1 cellular context compared by ENCODE assay signal in the genomic region with DNA sequence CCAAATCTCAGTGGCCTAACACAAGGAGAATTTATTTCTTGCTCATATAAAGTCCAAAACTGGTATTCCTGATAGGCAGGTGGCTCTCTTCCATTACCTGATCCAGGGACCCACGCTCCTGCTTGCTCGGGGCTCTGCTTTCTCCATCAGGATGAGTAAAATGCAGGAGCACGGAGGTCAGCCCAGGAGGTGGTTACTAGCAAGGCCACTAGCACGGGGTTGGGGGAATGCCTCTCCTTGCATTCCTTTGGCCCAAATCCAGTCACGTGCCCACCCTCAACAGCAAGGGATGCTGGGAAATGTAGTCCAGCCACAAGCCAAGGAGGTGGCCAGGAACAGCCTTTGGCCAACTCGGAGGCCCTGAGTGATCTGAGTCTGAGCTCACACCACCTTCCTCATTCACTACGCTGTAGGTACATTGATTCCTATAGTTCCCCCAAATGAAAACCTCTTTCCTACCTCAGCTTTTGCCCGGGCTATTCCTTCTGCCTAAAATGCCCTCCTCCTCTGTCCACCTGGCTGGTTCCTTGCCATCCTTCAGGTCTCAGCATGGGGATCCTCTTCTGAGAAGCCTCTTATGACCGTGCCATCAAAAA.
TF ChIP-seq lines count a peak whose summit lies in the region.

No MANE protein-coding gene starts in this region.

TF ChIP-seq in HepG2, 621 proteins besides CTCF, POLR2A, EP300 and RAD21 (continued from another document and continues in another):
- TF ChIP-seq, protein P1, sequence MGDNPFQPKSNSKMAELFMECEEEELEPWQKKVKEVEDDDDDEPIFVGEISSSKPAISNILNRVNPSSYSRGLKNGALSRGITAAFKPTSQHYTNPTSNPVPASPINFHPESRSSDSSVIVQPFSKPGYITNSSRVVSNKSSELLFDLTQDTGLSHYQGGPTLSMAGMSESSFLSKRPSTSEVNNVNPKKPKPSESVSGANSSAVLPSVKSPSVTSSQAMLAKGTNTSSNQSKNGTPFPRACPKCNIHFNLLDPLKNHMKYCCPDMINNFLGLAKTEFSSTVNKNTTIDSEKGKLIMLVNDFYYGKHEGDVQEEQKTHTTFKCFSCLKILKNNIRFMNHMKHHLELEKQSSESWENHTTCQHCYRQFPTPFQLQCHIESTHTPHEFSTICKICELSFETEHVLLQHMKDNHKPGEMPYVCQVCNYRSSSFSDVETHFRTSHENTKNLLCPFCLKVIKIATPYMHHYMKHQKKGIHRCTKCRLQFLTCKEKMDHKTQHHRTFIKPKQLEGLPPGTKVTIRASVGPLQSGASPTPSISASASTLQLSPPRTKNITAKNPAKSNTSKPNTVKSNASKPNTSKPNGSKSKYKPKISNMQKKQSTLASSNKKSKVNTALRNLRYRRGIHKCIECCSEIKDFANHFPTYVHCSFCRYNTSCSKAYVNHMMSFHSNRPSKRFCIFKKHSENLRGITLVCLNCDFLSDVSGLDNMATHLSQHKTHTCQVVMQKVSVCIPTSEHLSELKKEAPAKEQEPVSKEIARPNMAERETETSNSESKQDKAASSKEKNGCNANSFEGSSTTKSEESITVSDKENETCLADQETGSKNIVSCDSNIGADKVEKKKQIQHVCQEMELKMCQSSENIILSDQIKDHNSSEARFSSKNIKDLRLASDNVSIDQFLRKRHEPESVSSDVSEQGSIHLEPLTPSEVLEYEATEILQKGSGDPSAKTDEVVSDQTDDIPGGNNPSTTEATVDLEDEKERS (CRISPR knock-in tag; IDR thresholded peaks at IDR 0.05) = no peak
- TF ChIP-seq ZNF414 (CRISPR knock-in tag; IDR thresholded peaks at IDR 0.05) = no peak
- TF ChIP-seq PAXIP1 (CRISPR knock-in tag; conservative IDR thresholded peaks at IDR 0.05) = no peak
- TF ChIP-seq ZNF614 (CRISPR knock-in tag; IDR thresholded peaks at IDR 0.05; ENCODE audit: borderline replicate concordance) = peak; percentile 35; the same call in 1 of the 2 replicates
- TF ChIP-seq, protein P2, sequence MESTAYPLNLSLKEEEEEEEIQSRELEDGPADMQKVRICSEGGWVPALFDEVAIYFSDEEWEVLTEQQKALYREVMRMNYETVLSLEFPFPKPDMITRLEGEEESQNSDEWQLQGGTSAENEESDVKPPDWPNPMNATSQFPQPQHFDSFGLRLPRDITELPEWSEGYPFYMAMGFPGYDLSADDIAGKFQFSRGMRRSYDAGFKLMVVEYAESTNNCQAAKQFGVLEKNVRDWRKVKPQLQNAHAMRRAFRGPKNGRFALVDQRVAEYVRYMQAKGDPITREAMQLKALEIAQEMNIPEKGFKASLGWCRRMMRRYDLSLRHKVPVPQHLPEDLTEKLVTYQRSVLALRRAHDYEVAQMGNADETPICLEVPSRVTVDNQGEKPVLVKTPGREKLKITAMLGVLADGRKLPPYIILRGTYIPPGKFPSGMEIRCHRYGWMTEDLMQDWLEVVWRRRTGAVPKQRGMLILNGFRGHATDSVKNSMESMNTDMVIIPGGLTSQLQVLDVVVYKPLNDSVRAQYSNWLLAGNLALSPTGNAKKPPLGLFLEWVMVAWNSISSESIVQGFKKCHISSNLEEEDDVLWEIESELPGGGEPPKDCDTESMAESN (CRISPR knock-in tag; conservative IDR thresholded peaks at IDR 0.05) = no peak
- peak; percentile 72; the same call in 1 of the 2 replicates for TF ChIP-seq ZNF619 (CRISPR knock-in tag; IDR thresholded peaks at IDR 0.05)
- no peak for TF ChIP-seq ZNF18 (CRISPR knock-in tag; IDR thresholded peaks at IDR 0.05; ENCODE audit: insufficient replicate concordance)
- TF ChIP-seq, protein P3, sequence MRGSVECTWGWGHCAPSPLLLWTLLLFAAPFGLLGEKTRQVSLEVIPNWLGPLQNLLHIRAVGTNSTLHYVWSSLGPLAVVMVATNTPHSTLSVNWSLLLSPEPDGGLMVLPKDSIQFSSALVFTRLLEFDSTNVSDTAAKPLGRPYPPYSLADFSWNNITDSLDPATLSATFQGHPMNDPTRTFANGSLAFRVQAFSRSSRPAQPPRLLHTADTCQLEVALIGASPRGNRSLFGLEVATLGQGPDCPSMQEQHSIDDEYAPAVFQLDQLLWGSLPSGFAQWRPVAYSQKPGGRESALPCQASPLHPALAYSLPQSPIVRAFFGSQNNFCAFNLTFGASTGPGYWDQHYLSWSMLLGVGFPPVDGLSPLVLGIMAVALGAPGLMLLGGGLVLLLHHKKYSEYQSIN (CRISPR knock-in tag; IDR thresholded peaks at IDR 0.05; ENCODE audit: borderline replicate concordance) = no peak
- TF ChIP-seq ZNF232 (CRISPR knock-in tag; IDR thresholded peaks at IDR 0.05; ENCODE audit: borderline replicate concordance) = no peak
- TF ChIP-seq, protein P4, sequence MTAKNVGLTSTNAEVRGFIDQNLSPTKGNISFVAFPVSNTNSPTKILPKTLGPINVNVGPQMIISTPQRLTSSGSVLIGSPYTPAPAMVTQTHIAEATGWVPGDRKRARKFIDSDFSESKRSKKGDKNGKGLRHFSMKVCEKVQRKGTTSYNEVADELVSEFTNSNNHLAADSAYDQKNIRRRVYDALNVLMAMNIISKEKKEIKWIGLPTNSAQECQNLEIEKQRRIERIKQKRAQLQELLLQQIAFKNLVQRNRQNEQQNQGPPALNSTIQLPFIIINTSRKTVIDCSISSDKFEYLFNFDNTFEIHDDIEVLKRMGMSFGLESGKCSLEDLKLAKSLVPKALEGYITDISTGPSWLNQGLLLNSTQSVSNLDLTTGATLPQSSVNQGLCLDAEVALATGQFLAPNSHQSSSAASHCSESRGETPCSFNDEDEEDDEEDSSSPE (CRISPR knock-in tag; IDR thresholded peaks at IDR 0.05) = no peak
- no peak for TF ChIP-seq SOX6 (IDR thresholded peaks at IDR 0.05)
- TF ChIP-seq SOX6 (CRISPR knock-in tag; IDR thresholded peaks at IDR 0.05) = no peak
- 0 out of 2 replicates have a peak, but pooled peaks have one; percentile 40 for TF ChIP-seq U2AF2 (IDR thresholded peaks at IDR 0.05; ENCODE audit: low read depth, low read length)
- TF ChIP-seq, protein P5, sequence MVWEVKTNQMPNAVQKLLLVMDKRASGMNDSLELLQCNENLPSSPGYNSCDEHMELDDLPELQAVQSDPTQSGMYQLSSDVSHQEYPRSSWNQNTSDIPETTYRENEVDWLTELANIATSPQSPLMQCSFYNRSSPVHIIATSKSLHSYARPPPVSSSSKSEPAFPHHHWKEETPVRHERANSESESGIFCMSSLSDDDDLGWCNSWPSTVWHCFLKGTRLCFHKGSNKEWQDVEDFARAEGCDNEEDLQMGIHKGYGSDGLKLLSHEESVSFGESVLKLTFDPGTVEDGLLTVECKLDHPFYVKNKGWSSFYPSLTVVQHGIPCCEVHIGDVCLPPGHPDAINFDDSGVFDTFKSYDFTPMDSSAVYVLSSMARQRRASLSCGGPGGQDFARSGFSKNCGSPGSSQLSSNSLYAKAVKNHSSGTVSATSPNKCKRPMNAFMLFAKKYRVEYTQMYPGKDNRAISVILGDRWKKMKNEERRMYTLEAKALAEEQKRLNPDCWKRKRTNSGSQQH (CRISPR knock-in tag; IDR thresholded peaks at IDR 0.05; ENCODE audit: low read depth) = no peak
- TF ChIP-seq ZNF839 (CRISPR knock-in tag; IDR thresholded peaks at IDR 0.05; ENCODE audit: borderline replicate concordance) = no peak
- TF ChIP-seq MAFG (CRISPR knock-in tag; IDR thresholded peaks at IDR 0.05) = no peak
- no peak for TF ChIP-seq CEBPB (IDR thresholded peaks at IDR 0.05; ENCODE audit: borderline replicate concordance, low read depth, low read length)
- no peak for TF ChIP-seq ZNF761 (CRISPR knock-in tag; conservative IDR thresholded peaks at IDR 0.05)
- TF ChIP-seq ZSCAN12 (CRISPR knock-in tag; IDR thresholded peaks at IDR 0.05) = no peak
- TF ChIP-seq PBX3 (CRISPR knock-in tag; IDR thresholded peaks at IDR 0.05; ENCODE audit: borderline replicate concordance) = no peak
- TF ChIP-seq, protein P6, sequence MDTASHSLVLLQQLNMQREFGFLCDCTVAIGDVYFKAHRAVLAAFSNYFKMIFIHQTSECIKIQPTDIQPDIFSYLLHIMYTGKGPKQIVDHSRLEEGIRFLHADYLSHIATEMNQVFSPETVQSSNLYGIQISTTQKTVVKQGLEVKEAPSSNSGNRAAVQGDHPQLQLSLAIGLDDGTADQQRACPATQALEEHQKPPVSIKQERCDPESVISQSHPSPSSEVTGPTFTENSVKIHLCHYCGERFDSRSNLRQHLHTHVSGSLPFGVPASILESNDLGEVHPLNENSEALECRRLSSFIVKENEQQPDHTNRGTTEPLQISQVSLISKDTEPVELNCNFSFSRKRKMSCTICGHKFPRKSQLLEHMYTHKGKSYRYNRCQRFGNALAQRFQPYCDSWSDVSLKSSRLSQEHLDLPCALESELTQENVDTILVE (CRISPR knock-in tag; IDR thresholded peaks at IDR 0.05) = no peak; the same call in 1 of the 2 replicates
- no peak for TF ChIP-seq HIVEP1 (CRISPR knock-in tag; IDR thresholded peaks at IDR 0.05)
- no peak for TF ChIP-seq KLF11 (CRISPR knock-in tag; IDR thresholded peaks at IDR 0.05)
- no peak for TF ChIP-seq PAF1 (CRISPR knock-in tag; IDR thresholded peaks at IDR 0.05)
- TF ChIP-seq, protein P7, sequence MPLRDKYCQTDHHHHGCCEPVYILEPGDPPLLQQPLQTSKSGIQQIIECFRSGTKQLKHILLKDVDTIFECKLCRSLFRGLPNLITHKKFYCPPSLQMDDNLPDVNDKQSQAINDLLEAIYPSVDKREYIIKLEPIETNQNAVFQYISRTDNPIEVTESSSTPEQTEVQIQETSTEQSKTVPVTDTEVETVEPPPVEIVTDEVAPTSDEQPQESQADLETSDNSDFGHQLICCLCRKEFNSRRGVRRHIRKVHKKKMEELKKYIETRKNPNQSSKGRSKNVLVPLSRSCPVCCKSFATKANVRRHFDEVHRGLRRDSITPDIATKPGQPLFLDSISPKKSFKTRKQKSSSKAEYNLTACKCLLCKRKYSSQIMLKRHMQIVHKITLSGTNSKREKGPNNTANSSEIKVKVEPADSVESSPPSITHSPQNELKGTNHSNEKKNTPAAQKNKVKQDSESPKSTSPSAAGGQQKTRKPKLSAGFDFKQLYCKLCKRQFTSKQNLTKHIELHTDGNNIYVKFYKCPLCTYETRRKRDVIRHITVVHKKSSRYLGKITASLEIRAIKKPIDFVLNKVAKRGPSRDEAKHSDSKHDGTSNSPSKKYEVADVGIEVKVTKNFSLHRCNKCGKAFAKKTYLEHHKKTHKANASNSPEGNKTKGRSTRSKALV (CRISPR knock-in tag; IDR thresholded peaks at IDR 0.05) = no peak
